In genomic region chr13:59823495-59823894, GRCh38 we compare ENCODE assay signal across 19 cellular contexts.
A peak's percentile ranks its signal among the peaks of the same experiment; 100 is the strongest.
DNase-seq lines count a peak whose midpoint lies in the region; ATAC-seq, FAIRE-seq and TF ChIP-seq lines count a peak whose summit lies in the region.
"Had no signal": no experiment of that assay in that cellular context is flagged by ENCODE, and none has a peak within 500 bp of the region (broad histone marks: within the 10 kb centered on the region; RNA-seq: fewer than 3 reads in every experiment).

No MANE protein-coding gene starts in this region.

- H3K23ac ChIP-seq in H1 (ENCODE audit: insufficient read length), result no peak overlapping the region

- H3F3A ChIP-seq in PC-3 (ENCODE audit: low read length, unreplicated experiment), result no peaks in the 10 kb centered on the region

- no peak overlapping the region for H3K4ac ChIP-seq in H1 (replicated peaks; ENCODE audit: insufficient read length, low read depth, low read length)

- no peak overlapping the region for H2BK15ac ChIP-seq in H1 (ENCODE audit: low read length)

- no peak overlapping the region for H2BK5ac ChIP-seq in H1 (ENCODE audit: low read depth, low read length)

- H3K27ac ChIP-seq in PC-3 (ENCODE audit: low read length) (no peak overlapping the region), H1 (ENCODE audit: low read depth, low read length) (no peak overlapping the region)
- H3K27ac ChIP-seq: C4-2B, HL-60 had no signal

- H3K4me3 ChIP-seq in PC-3 (ENCODE audit: low read length), result no peak overlapping the region
- H3K4me3 ChIP-seq in H1 (ENCODE audit: extremely low read depth in 1 of 4, insufficient read depth in 2 of 4, low read depth in 3 of 4, low read length in 4 of 4), result no peak overlapping the region

- intact Hi-C loops in PC-3 (cut with micrococcal nuclease), result no loop called here

- no peak overlapping the region for H2BK20ac ChIP-seq in H1 (ENCODE audit: low read length)

- H4K5ac ChIP-seq in H1 (ENCODE audit: insufficient read length, low read depth, low read length), result no peak overlapping the region

- H3K9ac ChIP-seq in PC-3 (ENCODE audit: low read length) (no peak overlapping the region), H1 (replicated peaks in 1 of 4; ENCODE audit: extremely low read depth in 1 of 4, low read depth in 3 of 4, low read length in 3 of 4) (no peak overlapping the region)

- H4K91ac ChIP-seq in H1 (replicated peaks; ENCODE audit: insufficient read length, low read length), result no peak overlapping the region

- TF ChIP-seq CTCF in D721Med (IDR thresholded peaks at IDR 0.05; ENCODE audit: insufficient read depth, missing control alignments), result no peak
- no peak for TF ChIP-seq CTCF in PC-3 (conservative IDR thresholded peaks at IDR 0.05; ENCODE audit: low read depth, low read length)
- TF ChIP-seq CTCF in H1 (IDR thresholded peaks at IDR 0.05; ENCODE audit: control extremely low read depth in 1 of 3, insufficient read depth in 1 of 3, low read depth in 1 of 3, low read length in 3 of 3), result no peak

- no peak overlapping the region for H3K18ac ChIP-seq in H1 (ENCODE audit: extremely low read depth, low read length)

- 93% methylated on average over 2 of the region's 2 CpGs; no CpG with 5 or more reads in 1 of the 2 experiments for WGBS in H1 (ENCODE audit: extremely low coverage in 1 of 2, insufficient coverage in 1 of 2, insufficient read length in 1 of 2, insufficient replicate concordance in 2 of 2, low coverage in 1 of 2, low lambda C conversion rate in 2 of 2, missing lambda C conversion rate in 1 of 2), 2 experiments

- no peaks in the 10 kb centered on the region for H3K79me2 ChIP-seq in PC-3 (ENCODE audit: low read length)
- no peaks in the 10 kb centered on the region for H3K79me2 ChIP-seq in H1 (ENCODE audit: control insufficient read depth in 1 of 2, insufficient read depth in 2 of 2, low read length in 2 of 2)

- H2AFZ ChIP-seq in PC-3 (ENCODE audit: low read length), result no peak overlapping the region
- H2AFZ ChIP-seq in H1 (ENCODE audit: low read length), result no peak overlapping the region

- FAIRE-seq in D721Med (lab: Jason Lieb, UNC) (peak; percentile 66), H1 (lab: Jason Lieb, UNC) (peak; percentile 7)

- H4K20me1 ChIP-seq in PC-3 (ENCODE audit: low read length) (no peaks in the 10 kb centered on the region), H1 (replicated peaks in 1 of 2; ENCODE audit: control insufficient read depth in 1 of 2, insufficient read depth in 2 of 2, low read length in 2 of 2) (no peaks in the 10 kb centered on the region)

- no peak overlapping the region for H2BK120ac ChIP-seq in H1 (replicated peaks; ENCODE audit: low read depth, low read length)

- ATAC-seq in PC-3 (peak; percentile 73), HG02981 (IDR thresholded peaks at IDR 0.05; ENCODE audit: unreplicated experiment) (no peak)
- ATAC-seq: esophagus mucosa; sciatic nerve; stimulated activated naive CD8-positive, alpha-beta T cell treated with anti-CD3 and anti-CD28 coated beads, Interleukin-15, amount 100 ng/mL, for 72 hours had no signal

- H4K8ac ChIP-seq in H1 (ENCODE audit: extremely low read depth, insufficient read depth, low read length), result no peak overlapping the region

- H3K56ac ChIP-seq in H1 (replicated peaks; ENCODE audit: insufficient read length, low read depth, low read length), result no peak overlapping the region

- no TSS peak for BruUV-seq in PC-3 (replicated peaks; lab: Mats Ljungman, UMichigan)

- TF ChIP-seq EP300 in H1 (IDR thresholded peaks at IDR 0.05; ENCODE audit: borderline replicate concordance in 1 of 2, low read depth in 2 of 2, low read length in 2 of 2), result no peak

- H3K9me2 ChIP-seq in PC-3 (replicated peaks; ENCODE audit: low read length), result no peaks in the 10 kb centered on the region

- no peak overlapping the region for H3K14ac ChIP-seq in H1 (ENCODE audit: insufficient read length)

- H3K23me2 ChIP-seq in H1 (ENCODE audit: low read depth, low read length), result no peaks in the 10 kb centered on the region

- H3K4me1 ChIP-seq in PC-3 (ENCODE audit: insufficient read depth, low read length) (peaks cover 10% of the 10 kb centered on the region; the same call in 1 of the 2 replicates), H1 (replicated peaks in 1 of 4; ENCODE audit: control insufficient read depth in 3 of 4, insufficient read depth in 4 of 4, low read length in 3 of 4) (no peaks in the 10 kb centered on the region)

- H3K9me3 ChIP-seq in PC-3 (ENCODE audit: low read length) (no peaks in the 10 kb centered on the region), H1 (ENCODE audit: insufficient read depth in 2 of 2, low read depth in 1 of 2, low read length in 1 of 2) (no peaks in the 10 kb centered on the region)

- H3K79me1 ChIP-seq in H1 (ENCODE audit: low read depth, low read length), result no peaks in the 10 kb centered on the region

- H3K36me3 ChIP-seq in PC-3 (ENCODE audit: low read depth, low read length), result no peaks in the 10 kb centered on the region
- no peaks in the 10 kb centered on the region for H3K36me3 ChIP-seq in H1 (ENCODE audit: control insufficient read depth in 2 of 4, insufficient read depth in 4 of 4, low read length in 3 of 4)

- POLR2A ChIA-PET in PC-3 (lab: Charles Lee; ENCODE audit: unreplicated experiment), result interaction anchor here (0.5 kb wide), 1 partner anchor 13 kb away, joined by 4 read pairs; no protein-coding TSS in a partner anchor
- POLR2A ChIA-PET in H1 (lab: Charles Lee; ENCODE audit: partially characterized antibody), result no interaction called here

- CTCF ChIA-PET in PC-3 (lab: Charles Lee), result no interaction called here
- CTCF ChIA-PET in H1 (lab: Charles Lee; ENCODE audit: partially characterized antibody), result interaction anchor here (0.5 kb wide), 1 partner anchor 39 kb away, joined by 3 read pairs; no protein-coding TSS in a partner anchor

- no peak overlapping the region for H3K4me2 ChIP-seq in PC-3 (ENCODE audit: low read length)
- no peak overlapping the region for H3K4me2 ChIP-seq in H1 (ENCODE audit: insufficient read depth in 1 of 2, low read depth in 2 of 2, low read length in 2 of 2)

- no peak overlapping the region for H2AK5ac ChIP-seq in H1 (ENCODE audit: low read depth, low read length)

- H3K27me3 ChIP-seq in PC-3 (ENCODE audit: low read length) (no peaks in the 10 kb centered on the region), H1 (replicated peaks in 1 of 4; ENCODE audit: control insufficient read depth in 3 of 4, extremely low read depth in 1 of 4, insufficient read depth in 3 of 4, low read length in 3 of 4) (no peaks in the 10 kb centered on the region)

- no peak overlapping the region for H2BK12ac ChIP-seq in H1 (ENCODE audit: low read depth, low read length)

- no peak for TF ChIP-seq RAD21 in H1 (IDR thresholded peaks at IDR 0.05 in 1 of 2, conservative IDR thresholded peaks at IDR 0.05 in 1 of 2; ENCODE audit: low read depth in 2 of 2, low read length in 2 of 2)

- no peak for TF ChIP-seq POLR2A in H1 (IDR thresholded peaks at IDR 0.05; ENCODE audit: control extremely low read depth in 1 of 2, low read depth in 2 of 2, low read length in 2 of 2)

- no peak for DNase-seq in D721Med (ENCODE audit: insufficient read length, low spot score)
- DNase-seq in PC-3, result peak; percentile 52
- no peak for DNase-seq in H1 (ENCODE audit: low read depth in 1 of 2, low spot score in 2 of 2)
- peak; percentile 10 for DNase-seq in myocyte (ENCODE audit: low read depth)
- DNase-seq in nucleus accumbens (lab: John Stamatoyannopoulos, UW), result no peak
- no peak for DNase-seq in RPMI8226
- no peak for DNase-seq in activated CD4-positive, alpha-beta T cell treated with anti-CD3 and anti-CD28 coated beads, Interleukin-2, amount 50 U/mL, for 48 hours
- DNase-seq: activated CD4-positive, alpha-beta memory T cell treated with anti-CD3 and anti-CD28 coated beads for 36 hours; activated effector memory CD4-positive, alpha-beta T cell treated with Interleukin-2 at 50 U/mL for 16 hours; central memory CD4-positive, alpha-beta T cell; GF-D8; H9; NCI-H2171 treated with DMSO at 0.1 percent for 48 hours; stimulated activated naive CD8-positive, alpha-beta T cell treated with anti-CD3 and anti-CD28 coated beads, Interleukin-15, amount 100 ng/mL, for 72 hours had no signal

TF ChIP-seq in H1, 55 proteins besides CTCF, POLR2A, EP300 and RAD21 (continues in another document):
- no peak for TF ChIP-seq JUN (IDR thresholded peaks at IDR 0.05; ENCODE audit: low read depth, low read length)
- no peak for TF ChIP-seq EGR1 (IDR thresholded peaks at IDR 0.05; ENCODE audit: borderline replicate concordance, low read depth, low read length)
- TF ChIP-seq PHF8 (conservative IDR thresholded peaks at IDR 0.05; ENCODE audit: low read depth, low read length), result no peak
- TF ChIP-seq TBP (IDR thresholded peaks at IDR 0.05; ENCODE audit: low read depth, low read length), result no peak
- TF ChIP-seq CEBPB (IDR thresholded peaks at IDR 0.05; ENCODE audit: low read depth, low read length), result no peak
- TF ChIP-seq CREB1 (IDR thresholded peaks at IDR 0.05), result no peak
- TF ChIP-seq YY1 (IDR thresholded peaks at IDR 0.05; ENCODE audit: low read depth, low read length), result no peak
- TF ChIP-seq NRF1 (IDR thresholded peaks at IDR 0.05; ENCODE audit: low read depth, low read length), result no peak

Comparison
In these comparisons a context has a peak if more than half of its experiments do, and no peak if none do; other contexts are left out.
1. DNase-seq: peak in PC-3 (single experiment) and myocyte (single experiment); none in D721Med (single experiment), H1 (0 of 2), nucleus accumbens (0 of 56), RPMI8226 (single experiment) and activated CD4-positive, alpha-beta T cell treated with anti-CD3 and anti-CD28 coated beads, Interleukin-2, amount 50 U/mL, for 48 hours (0 of 2).